ENCODE assay signal across 17 cellular contexts in the genomic region with DNA sequence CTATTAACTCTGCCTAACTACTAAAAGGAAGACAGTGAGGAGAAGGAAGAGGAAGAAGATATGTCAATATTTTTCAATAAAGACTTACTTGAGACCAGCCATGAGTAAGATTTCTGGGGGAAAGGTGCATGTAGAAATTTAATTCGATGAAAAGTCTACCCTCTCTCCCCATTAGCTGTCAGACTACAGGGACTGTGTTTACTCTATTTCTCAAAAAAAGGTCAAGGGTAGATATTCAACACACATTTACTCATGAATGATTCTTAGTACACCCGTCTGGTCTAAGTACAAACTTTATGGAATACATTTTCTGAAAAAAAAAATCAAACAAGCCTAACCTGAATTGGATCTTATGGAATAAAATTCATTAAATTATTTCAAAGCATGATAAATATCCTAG. TPM values are rescaled to one million over a fixed set of nuclear protein-coding genes. Genes with fewer than 3 reads are reported as not detected.
DNase-seq lines count a peak whose midpoint lies in the region; ATAC-seq, FAIRE-seq and TF ChIP-seq lines count a peak whose summit lies in the region.
"Had no signal": no experiment of that assay in that cellular context is flagged by ENCODE, and none has a peak within 500 bp of the region (broad histone marks: within the 10 kb centered on the region; RNA-seq: fewer than 3 reads in every experiment).

No MANE protein-coding gene starts in this region.

- 0 out of 2 replicates have a peak, but pooled peaks cover 7% of the 10 kb centered on the region for H4K20me1 ChIP-seq in K562 (replicated peaks; ENCODE audit: control insufficient read depth, insufficient read depth, low read length)

- no peak overlapping the region for H2BK5ac ChIP-seq in mesenchymal stem cell (ENCODE audit: low read depth, low read length, poor library complexity, severe bottlenecking)

- H3K27me3 ChIP-seq in K562 (ENCODE audit: control insufficient read depth in 2 of 2, insufficient read depth in 2 of 2, low read length in 2 of 2) (no peaks in the 10 kb centered on the region), mesenchymal stem cell (ENCODE audit: control insufficient read depth in 1 of 2, insufficient read depth in 1 of 2, low read length in 2 of 2) (no peaks in the 10 kb centered on the region), stomach (no peaks in the 10 kb centered on the region), WERI-Rb-1 (ENCODE audit: insufficient read depth, low read depth, severe bottlenecking) (no peaks in the 10 kb centered on the region)
- H3K27me3 ChIP-seq: neural progenitor cell, vagina had no signal

- H3K9me1 ChIP-seq in K562 (ENCODE audit: control insufficient read depth, insufficient read depth, low read length) = peaks cover 3% of the 10 kb centered on the region

- H3K14ac ChIP-seq in mesenchymal stem cell (ENCODE audit: low read length in 2 of 2) = no peak overlapping the region

- H3K4me3 ChIP-seq in K562 (no peak overlapping the region), mesenchymal stem cell (ENCODE audit: insufficient read depth in 1 of 2, low read depth in 1 of 2, low read length in 2 of 2) (no peak overlapping the region), stomach (no peak overlapping the region), WERI-Rb-1 (ENCODE audit: low read depth, low read length) (no peak overlapping the region)
- H3K4me3 ChIP-seq: HAP-1, neural progenitor cell, vagina had no signal

- H2AFZ ChIP-seq in K562 (ENCODE audit: low read depth, low read length) (peak overlapping the region; percentile 61; the same call in 1 of the 2 replicates), mesenchymal stem cell (ENCODE audit: low read depth, low read length) (no peak overlapping the region)
- H2AFZ ChIP-seq: neural progenitor cell had no signal

- TF ChIP-seq RAD21 in K562 (CRISPR knock-in tag; conservative IDR thresholded peaks at IDR 0.05 in 1 of 2, IDR thresholded peaks at IDR 0.05 in 1 of 2) = no peak

- H3K18ac ChIP-seq in mesenchymal stem cell (ENCODE audit: low read depth in 1 of 2, low read length in 2 of 2) = no peak overlapping the region

- no peak for TF ChIP-seq POLR2A in K562 (conservative IDR thresholded peaks at IDR 0.05)
- no peak for TF ChIP-seq POLR2A in stomach (IDR thresholded peaks at IDR 0.05)

- ATAC-seq in K562 = no peak
- ATAC-seq: effector memory CD8-positive, alpha-beta T cell had no signal

- H3K4me1 ChIP-seq in K562 (replicated peaks in 1 of 2; ENCODE audit: control insufficient read depth in 2 of 2, insufficient read depth in 2 of 2, low read length in 2 of 2) (peaks cover 5 to 29% of the 10 kb centered on the region in 2 experiments), mesenchymal stem cell (ENCODE audit: control insufficient read depth, insufficient read depth, low read depth, low read length) (peaks cover 4% of the 10 kb centered on the region), stomach (peaks cover 47 to 97% (median 80%) of the 10 kb centered on the region in 4 donors)

- no peak overlapping the region for H4K8ac ChIP-seq in mesenchymal stem cell (ENCODE audit: low read length)

- POLR2A ChIA-PET in K562 (lab: Yijun Ruan, JAX) = interaction anchor here (0.6 kb wide), 1 partner anchor 28 kb away, joined by 3 read pairs; no protein-coding TSS in a partner anchor

- peaks cover 1% of the 10 kb centered on the region for H3K79me1 ChIP-seq in mesenchymal stem cell (replicated peaks; ENCODE audit: low read length, poor library complexity, severe bottlenecking)

- H2BK12ac ChIP-seq in mesenchymal stem cell (ENCODE audit: low read length in 2 of 2) = no peak overlapping the region

- no TSS peak for BruUV-seq in K562 (replicated peaks; lab: Mats Ljungman, UMichigan)

- CTCF ChIA-PET in K562 (lab: Yijun Ruan, JAX; ENCODE audit: low intra/inter-chr PET ratio) = no interaction called here

- no peak overlapping the region; the same call in 1 of the 2 replicates for H3K4me2 ChIP-seq in K562 (ENCODE audit: insufficient read depth, low read length)
- H3K4me2 ChIP-seq in mesenchymal stem cell (ENCODE audit: low read length, poor library complexity, severe bottlenecking) = no peak overlapping the region
- H3K4me2 ChIP-seq: neural progenitor cell had no signal

- H2BK120ac ChIP-seq in mesenchymal stem cell (ENCODE audit: low read depth, low read length) = no peak overlapping the region

- in situ Hi-C loops in K562 (cut with MboI) = no loop called here

- H3K23ac ChIP-seq in mesenchymal stem cell (ENCODE audit: low read length in 2 of 2) = no peak overlapping the region

- peak; percentile 18 for DNase-seq in HT-29 (ENCODE audit: low spot score)
- no peak for DNase-seq in K562 (ENCODE audit: extremely low read depth in 1 of 4, low spot score in 3 of 4)
- no peak for DNase-seq in mesenchymal stem cell
- DNase-seq in stomach = no peak
- DNase-seq in WERI-Rb-1 = no peak
- DNase-seq in ecto neural progenitor cell (ENCODE audit: low spot score) = no peak
- no peak for DNase-seq in stimulated activated CD4-positive, alpha-beta T cell treated with anti-CD3 and anti-CD28 coated beads, Interleukin-2, amount 100 ng/mL, for 24 hours
- DNase-seq: effector memory CD8-positive, alpha-beta T cell; head of caudate nucleus; immature natural killer cell; KG1; NCI-H2171 treated with DMSO at 0.1 percent for 48 hours; T1000 had no signal

- 73% methylated on average over 2 of the region's 2 CpGs for WGBS in K562 (ENCODE audit: insufficient coverage, low coverage, missing lambda C conversion rate)
- 86% methylated on average over 1 of the region's 2 CpGs for WGBS in mesenchymal stem cell
- 24 to 47% (median 38%) methylated on average over 2 of the region's 2 CpGs for WGBS in stomach, 5 donors

- H2AK5ac ChIP-seq in mesenchymal stem cell (ENCODE audit: low read length, severe bottlenecking) = no peak overlapping the region

- H2BK15ac ChIP-seq in mesenchymal stem cell (ENCODE audit: low read depth, poor library complexity, severe bottlenecking) = no peak overlapping the region

- H3K36me3 ChIP-seq in K562 (ENCODE audit: control insufficient read depth, insufficient read depth, low read length) (peaks cover 7% of the 10 kb centered on the region; the same call in 1 of the 3 replicates), mesenchymal stem cell (ENCODE audit: control insufficient read depth in 1 of 2, insufficient read depth in 2 of 2, low read depth in 1 of 2, low read length in 2 of 2) (peaks cover 0 to 8% of the 10 kb centered on the region in 2 experiments), stomach (no peaks in the 10 kb centered on the region), WERI-Rb-1 (peaks cover 21% of the 10 kb centered on the region)
- H3K36me3 ChIP-seq: neural progenitor cell, vagina had no signal

- peak overlapping the region; percentile 74; the same call in 1 of the 3 replicates for H3K27ac ChIP-seq in K562 (ENCODE audit: extremely low read depth, low read depth, low read length)
- no peak overlapping the region for H3K27ac ChIP-seq in mesenchymal stem cell (ENCODE audit: low read length, poor library complexity, severe bottlenecking)
- peak overlapping the region; percentile 19 to 67 (median 52) for H3K27ac ChIP-seq in stomach
- H3K27ac ChIP-seq in WERI-Rb-1 = no peak overlapping the region
- H3K27ac ChIP-seq: HL-60, neural progenitor cell, vagina had no signal

- H3K4ac ChIP-seq in mesenchymal stem cell (ENCODE audit: low read depth in 1 of 2, low read length in 2 of 2) = no peak overlapping the region

- no peak overlapping the region for H4K91ac ChIP-seq in mesenchymal stem cell (ENCODE audit: low read length)

- TF ChIP-seq CTCF in K562 (IDR thresholded peaks at IDR 0.05 in 2 of 3, conservative IDR thresholded peaks at IDR 0.05 in 1 of 3; ENCODE audit: insufficient read depth in 2 of 3, low read depth in 1 of 3, low read length in 3 of 3) (no peak), stomach (IDR thresholded peaks at IDR 0.05) (no peak), WERI-Rb-1 (IDR thresholded peaks at IDR 0.05; ENCODE audit: low read depth, low read length) (no peak)

- H3K9ac ChIP-seq in K562 (ENCODE audit: insufficient read depth in 1 of 2, low read depth in 2 of 2, low read length in 2 of 2) = peak overlapping the region in 1 of 2 experiments; percentile 15; a peak in 2 of 4 replicates
- peak overlapping the region; percentile 50 for H3K9ac ChIP-seq in mesenchymal stem cell (ENCODE audit: low read length)
- H3K9ac ChIP-seq: neural progenitor cell had no signal

- H3K9me3 ChIP-seq in K562 (replicated peaks; ENCODE audit: control insufficient read depth, insufficient read depth, low read depth, low read length) (no peaks in the 10 kb centered on the region), mesenchymal stem cell (ENCODE audit: control insufficient read depth, low read length) (no peaks in the 10 kb centered on the region), stomach (no peaks in the 10 kb centered on the region), WERI-Rb-1 (ENCODE audit: severe bottlenecking) (no peaks in the 10 kb centered on the region)
- H3K9me3 ChIP-seq: HAP-1, vagina had no signal

- FAIRE-seq in K562 (lab: Jason Lieb, UNC) = no peak

- H3K79me2 ChIP-seq in K562 (ENCODE audit: control insufficient read depth, insufficient read depth, low read length) = peaks cover 50% of the 10 kb centered on the region

- TF ChIP-seq EP300 in K562 (IDR thresholded peaks at IDR 0.05; ENCODE audit: low read length) = no peak
- TF ChIP-seq EP300 in stomach (IDR thresholded peaks at IDR 0.05) = no peak

- intact Hi-C loops in K562 (cut with micrococcal nuclease) = no loop called here
- intact Hi-C loops in stomach (cut with DNase I; ENCODE audit: low total_unique reads) = no loop called here

RNA-seq across cellular contexts. Expression of a gene that starts 6.8 kb away (rescaled TPM):
- total RNA-seq in HT-29 (2014; rRNA removed; shearing (Covaris generic)) = 363 and 364 TPM in 2 replicates
- 90.2 and 103 TPM in 2 replicates for total RNA-seq in K562 (2011; cell fraction: chromatin; rRNA removed; ENCODE audit: low replicate concordance)
- 110 and 114 TPM in 2 replicates for total RNA-seq in K562 (2011; cell fraction: nucleolus; rRNA removed)
- 163 and 180 TPM in 2 replicates for total RNA-seq in K562 (2011; cell fraction: nucleoplasm; rRNA removed)
- total RNA-seq in K562 (2014; rRNA removed) (48.5 and 51.8 TPM in 2 replicates), K562 (2014; rRNA removed; fragmentation: Illumina TruSeq; extraction: Trizol) (71.1 and 79.7 TPM in 2 replicates), K562 (2015; rRNA removed; fragmentation: Illumina TruSeq; extraction: Trizol) (69.0 and 71.4 TPM in 2 replicates), K562 (2021) (57.8 and 67.0 TPM in 2 replicates), stomach (100 to 1,000 TPM in 3 of 5 donors, 10 to 100 TPM in 2; 42.9 to 390 (median 143) TPM)
- polyA plus RNA-seq in K562 (2011; rRNA removed) (116 and 144 TPM in 2 replicates), K562 (2014; fragmentation: Illumina TruSeq; extraction: Trizol) (60.7 and 72.8 TPM in 2 replicates), K562 (2014; fragmentation: Nextera tagmentation; extraction: Ambion mirVana) (10 to 100 TPM; 14.3 to 21.2 TPM), K562 (2014; rRNA removed) (66.8 and 82.4 TPM in 2 replicates), stomach (100 to 1,000 TPM in 1 of 3 donors, 10 to 100 TPM in 2; 48.7 to 100 (median 99.2) TPM)
- polyA plus RNA-seq in K562 (2011; cell fraction: cytosol; rRNA removed) = 118 and 156 TPM in 2 replicates
- 51.9 and 77.1 TPM in 2 replicates for polyA plus RNA-seq in K562 (2011; cell fraction: nucleus; rRNA removed)
- 61.0 and 74.1 TPM in 2 replicates for polyA plus RNA-seq in K562 (2012)
- polyA minus RNA-seq in K562 (2011; rRNA and poly(A)+ RNA removed) = 132 and 154 TPM in 2 replicates
- 51.4 and 59.6 TPM in 2 replicates for polyA minus RNA-seq in K562 (2011; cell fraction: cytosol; rRNA and poly(A)+ RNA removed)
- polyA minus RNA-seq in K562 (2011; cell fraction: nucleus; rRNA and poly(A)+ RNA removed) = 12.3 and 25.8 TPM in 2 replicates
- polyA plus RNA-seq in mesenchymal stem cell (2013, experiment 1 of 2) = 226 TPM
- polyA plus RNA-seq in mesenchymal stem cell (2013, experiment 2 of 2) = 236 TPM

Comparison
In these comparisons a context has a peak if more than half of its experiments do, and no peak if none do; other contexts are left out.
1. H3K27ac ChIP-seq: peak in K562 (single experiment) and stomach (5 of 5); none in mesenchymal stem cell (single experiment) and WERI-Rb-1 (single experiment).